1 cellular context compared by ENCODE assay signal in the genomic region with DNA sequence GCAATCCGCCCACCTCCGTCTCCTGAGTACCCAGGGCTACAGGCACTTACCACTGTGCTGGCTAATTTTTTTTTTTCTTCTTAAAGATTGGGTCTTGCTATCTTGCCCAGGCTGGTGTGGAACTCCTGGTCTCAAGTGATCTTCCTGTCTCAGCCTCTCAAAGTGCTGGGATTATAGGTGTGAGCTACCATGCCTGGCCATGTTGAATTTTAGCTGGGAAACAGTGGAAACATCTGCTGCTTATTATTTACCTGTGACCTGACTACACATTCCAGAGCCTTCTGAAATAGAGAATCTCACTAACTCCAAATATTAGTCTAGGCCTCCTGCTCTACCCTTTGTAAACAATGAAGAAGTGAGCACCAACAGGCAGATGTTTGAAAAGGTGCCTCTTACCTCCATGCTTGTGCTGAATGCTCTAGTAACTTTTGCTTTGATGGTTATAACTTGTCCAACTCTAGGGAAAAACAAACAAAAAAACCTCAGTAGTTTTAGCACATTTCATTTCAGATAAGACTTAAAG.
TF ChIP-seq lines count a peak whose summit lies in the region.

No MANE protein-coding gene starts in this region.

TF ChIP-seq in HepG2, 621 proteins besides CTCF, POLR2A, EP300 and RAD21 (continued from another document and continues in another):
- TF ChIP-seq, protein P1, sequence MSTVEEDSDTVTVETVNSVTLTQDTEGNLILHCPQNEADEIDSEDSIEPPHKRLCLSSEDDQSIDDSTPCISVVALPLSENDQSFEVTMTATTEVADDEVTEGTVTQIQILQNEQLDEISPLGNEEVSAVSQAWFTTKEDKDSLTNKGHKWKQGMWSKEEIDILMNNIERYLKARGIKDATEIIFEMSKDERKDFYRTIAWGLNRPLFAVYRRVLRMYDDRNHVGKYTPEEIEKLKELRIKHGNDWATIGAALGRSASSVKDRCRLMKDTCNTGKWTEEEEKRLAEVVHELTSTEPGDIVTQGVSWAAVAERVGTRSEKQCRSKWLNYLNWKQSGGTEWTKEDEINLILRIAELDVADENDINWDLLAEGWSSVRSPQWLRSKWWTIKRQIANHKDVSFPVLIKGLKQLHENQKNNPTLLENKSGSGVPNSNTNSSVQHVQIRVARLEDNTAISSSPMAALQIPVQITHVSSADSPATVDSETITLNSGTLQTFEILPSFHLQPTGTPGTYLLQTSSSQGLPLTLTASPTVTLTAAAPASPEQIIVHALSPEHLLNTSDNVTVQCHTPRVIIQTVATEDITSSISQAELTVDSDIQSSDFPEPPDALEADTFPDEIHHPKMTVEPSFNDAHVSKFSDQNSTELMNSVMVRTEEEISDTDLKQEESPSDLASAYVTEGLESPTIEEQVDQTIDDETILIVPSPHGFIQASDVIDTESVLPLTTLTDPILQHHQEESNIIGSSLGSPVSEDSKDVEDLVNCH (CRISPR knock-in tag; IDR thresholded peaks at IDR 0.05) = no peak
- no peak for TF ChIP-seq ZBTB37 (CRISPR knock-in tag; IDR thresholded peaks at IDR 0.05)
- TF ChIP-seq RAD51 (IDR thresholded peaks at IDR 0.05; ENCODE audit: borderline replicate concordance) = no peak
- TF ChIP-seq SAP130 (CRISPR knock-in tag; IDR thresholded peaks at IDR 0.05; ENCODE audit: low read depth) = peak; percentile 49
- TF ChIP-seq, protein P2, sequence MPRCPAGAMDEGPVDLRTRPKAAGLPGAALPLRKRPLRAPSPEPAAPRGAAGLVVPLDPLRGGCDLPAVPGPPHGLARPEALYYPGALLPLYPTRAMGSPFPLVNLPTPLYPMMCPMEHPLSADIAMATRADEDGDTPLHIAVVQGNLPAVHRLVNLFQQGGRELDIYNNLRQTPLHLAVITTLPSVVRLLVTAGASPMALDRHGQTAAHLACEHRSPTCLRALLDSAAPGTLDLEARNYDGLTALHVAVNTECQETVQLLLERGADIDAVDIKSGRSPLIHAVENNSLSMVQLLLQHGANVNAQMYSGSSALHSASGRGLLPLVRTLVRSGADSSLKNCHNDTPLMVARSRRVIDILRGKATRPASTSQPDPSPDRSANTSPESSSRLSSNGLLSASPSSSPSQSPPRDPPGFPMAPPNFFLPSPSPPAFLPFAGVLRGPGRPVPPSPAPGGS (CRISPR knock-in tag; IDR thresholded peaks at IDR 0.05) = no peak
- no peak for TF ChIP-seq MTA3 (CRISPR knock-in tag; IDR thresholded peaks at IDR 0.05)
- no peak for TF ChIP-seq ZBTB38 (CRISPR knock-in tag; IDR thresholded peaks at IDR 0.05)
- TF ChIP-seq PHF21A (CRISPR knock-in tag; IDR thresholded peaks at IDR 0.05) = peak; percentile 65; the same call in 1 of the 2 replicates
- TF ChIP-seq NFYB (CRISPR knock-in tag; IDR thresholded peaks at IDR 0.05) = no peak
- no peak for TF ChIP-seq HNRNPK (IDR thresholded peaks at IDR 0.05; ENCODE audit: low read depth, low read length, poor library complexity, severe bottlenecking)
- no peak for TF ChIP-seq ZBTB3 (CRISPR knock-in tag; IDR thresholded peaks at IDR 0.05; ENCODE audit: borderline replicate concordance, low read depth)
- TF ChIP-seq HOXD1 (CRISPR knock-in tag; IDR thresholded peaks at IDR 0.05) = no peak
- TF ChIP-seq ZC3H4 (CRISPR knock-in tag; IDR thresholded peaks at IDR 0.05; ENCODE audit: borderline replicate concordance) = no peak
- TF ChIP-seq ARID4A (CRISPR knock-in tag; IDR thresholded peaks at IDR 0.05; ENCODE audit: borderline replicate concordance) = no peak; the same call in 1 of the 2 replicates
- no peak for TF ChIP-seq ZNF841 (CRISPR knock-in tag; IDR thresholded peaks at IDR 0.05; ENCODE audit: borderline replicate concordance)
- 0 out of 2 replicates have a peak, but pooled peaks have one; percentile 44 for TF ChIP-seq ZNF605 (CRISPR knock-in tag; IDR thresholded peaks at IDR 0.05)
- TF ChIP-seq REPIN1 (CRISPR knock-in tag; IDR thresholded peaks at IDR 0.05; ENCODE audit: borderline replicate concordance, low read depth) = peak; percentile 83
- no peak for TF ChIP-seq ZNF839 (CRISPR knock-in tag; IDR thresholded peaks at IDR 0.05; ENCODE audit: borderline replicate concordance)
- no peak for TF ChIP-seq KDM4B (CRISPR knock-in tag; IDR thresholded peaks at IDR 0.05)
- TF ChIP-seq NFE2L2 (IDR thresholded peaks at IDR 0.05; ENCODE audit: low read length) = no peak
- no peak for TF ChIP-seq KLF15 (CRISPR knock-in tag; IDR thresholded peaks at IDR 0.05; ENCODE audit: borderline replicate concordance)
- no peak; the same call in 1 of the 2 replicates for TF ChIP-seq THAP11 (CRISPR knock-in tag; IDR thresholded peaks at IDR 0.05)
- TF ChIP-seq ZNF383 (CRISPR knock-in tag; IDR thresholded peaks at IDR 0.05; ENCODE audit: borderline replicate concordance) = no peak
- peak; percentile 84 for TF ChIP-seq HMG20B (CRISPR knock-in tag; conservative IDR thresholded peaks at IDR 0.05)
- TF ChIP-seq ZNF777 (CRISPR knock-in tag; IDR thresholded peaks at IDR 0.05) = no peak
- no peak for TF ChIP-seq RFX5 (IDR thresholded peaks at IDR 0.05; ENCODE audit: low read depth, low read length)
- TF ChIP-seq SYNCRIP (IDR thresholded peaks at IDR 0.05; ENCODE audit: insufficient read depth, low read depth, low read length) = no peak
- TF ChIP-seq ZNF556 (CRISPR knock-in tag; IDR thresholded peaks at IDR 0.05; ENCODE audit: borderline replicate concordance) = peak; percentile 27; the same call in 1 of the 2 replicates
- TF ChIP-seq ZSCAN5A (CRISPR knock-in tag; IDR thresholded peaks at IDR 0.05; ENCODE audit: borderline replicate concordance) = no peak
- TF ChIP-seq HIVEP1 (CRISPR knock-in tag; IDR thresholded peaks at IDR 0.05) = no peak
- TF ChIP-seq GMEB2 (CRISPR knock-in tag; IDR thresholded peaks at IDR 0.05; ENCODE audit: low read depth) = no peak
- no peak for TF ChIP-seq SNAPC5 (CRISPR knock-in tag; IDR thresholded peaks at IDR 0.05; ENCODE audit: borderline replicate concordance)
- TF ChIP-seq ZFAT (CRISPR knock-in tag; conservative IDR thresholded peaks at IDR 0.05) = no peak
- TF ChIP-seq ZNF335 (CRISPR knock-in tag; IDR thresholded peaks at IDR 0.05) = no peak
- TF ChIP-seq HOXA5 (CRISPR knock-in tag; IDR thresholded peaks at IDR 0.05) = no peak
- no peak for TF ChIP-seq CBX2 (IDR thresholded peaks at IDR 0.05; ENCODE audit: low read depth, low read length)
- TF ChIP-seq CBX2 (CRISPR knock-in tag; IDR thresholded peaks at IDR 0.05; ENCODE audit: low read depth) = no peak
- no peak for TF ChIP-seq ZNF552 (CRISPR knock-in tag; IDR thresholded peaks at IDR 0.05; ENCODE audit: borderline replicate concordance)
- TF ChIP-seq BRCA1 (CRISPR knock-in tag; IDR thresholded peaks at IDR 0.05) = no peak
- no peak for TF ChIP-seq ZSCAN12 (CRISPR knock-in tag; IDR thresholded peaks at IDR 0.05)
- no peak for TF ChIP-seq FOSL2 (CRISPR knock-in tag; IDR thresholded peaks at IDR 0.05)
- TF ChIP-seq ZNF30 (CRISPR knock-in tag; IDR thresholded peaks at IDR 0.05) = no peak
